Comparison of ENCODE assay signal across 15 cellular contexts in the genomic region with DNA sequence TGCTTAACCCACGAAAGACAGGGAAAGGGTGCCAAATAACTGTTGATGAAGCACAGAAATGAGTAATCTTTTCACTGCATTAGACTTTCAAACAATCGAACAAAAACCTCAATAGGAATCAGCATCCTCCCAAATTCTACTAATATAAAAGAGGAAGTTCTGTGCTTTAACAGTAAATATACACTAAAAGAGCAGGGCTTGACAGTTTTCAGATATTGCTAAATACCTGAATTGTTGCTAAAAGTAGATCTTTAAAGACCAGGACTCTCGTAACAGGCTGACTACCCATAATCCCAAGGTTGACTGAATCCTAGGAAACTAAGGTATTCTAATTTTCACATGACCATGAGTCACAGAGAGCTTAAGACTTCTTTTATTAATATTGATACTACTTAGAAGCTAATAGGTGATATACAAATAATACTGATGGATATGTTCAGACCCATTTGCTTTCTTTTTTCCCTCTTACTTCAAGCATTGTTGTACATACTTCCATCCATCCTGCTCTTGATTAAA. TPM values are rescaled to one million over a fixed set of nuclear protein-coding genes. Genes with fewer than 3 reads are reported as not detected.
DNase-seq lines count a peak whose midpoint lies in the region; ATAC-seq and TF ChIP-seq lines count a peak whose summit lies in the region.
"Had no signal": no experiment of that assay in that cellular context is flagged by ENCODE, and none has a peak within 500 bp of the region (broad histone marks: within the 10 kb centered on the region; RNA-seq: fewer than 3 reads in every experiment).

No MANE protein-coding gene starts in this region.

- intact Hi-C loops in activated CD4-positive, alpha-beta T cell treated with anti-CD3 and anti-CD28 coated beads for 36 hours (cut with DNase I, micrococcal nuclease): loop anchor here (2.0 kb wide), 4 partner anchors 111 to 813 kb away; partner anchors contain the start of genes CEP57L1 (in 2 of the 2), SESN1 (in 2 of the 2) and ZBTB24 (in 1 of the 2)

- ATAC-seq in activated CD4-positive, alpha-beta T cell treated with anti-CD3 and anti-CD28 coated beads for 36 hours: no peak
- ATAC-seq in HG03342 (IDR thresholded peaks at IDR 0.05; ENCODE audit: unreplicated experiment): no peak
- ATAC-seq: body of pancreas, gastroesophageal sphincter, WTC11 had no signal

- H3K36me3 ChIP-seq in neutrophil: peaks cover 77% of the 10 kb centered on the region

- H3K4me1 Mint-ChIP-seq in activated CD4-positive, alpha-beta T cell treated with anti-CD3 and anti-CD28 coated beads for 36 hours: peaks cover 62% of the 10 kb centered on the region
- H3K4me1 Mint-ChIP-seq: WTC11 had no signal

- no peak for TF ChIP-seq CTCF in neutrophil (IDR thresholded peaks at IDR 0.05)

- peaks cover 83% of the 10 kb centered on the region for H3K36me3 Mint-ChIP-seq in activated CD4-positive, alpha-beta T cell treated with anti-CD3 and anti-CD28 coated beads for 36 hours (ENCODE audit: low read depth)

- CTCF ChIA-PET in activated CD4-positive, alpha-beta T cell treated with anti-CD3 and anti-CD28 coated beads for 36 hours (lab: Charles Lee): interaction anchor here (0.8 to 4.9 kb wide), 3 partner anchors 11 to 364 kb away, joined by 3 to 52 read pairs (median 3); partner anchors contain the start of gene CD164

- H3K27ac ChIP-seq in neutrophil: peak overlapping the region; percentile 78
- H3K27ac ChIP-seq: body of pancreas had no signal

- peak overlapping the region; percentile 17 for H3K4me3 Mint-ChIP-seq in activated CD4-positive, alpha-beta T cell treated with anti-CD3 and anti-CD28 coated beads for 36 hours
- H3K4me3 Mint-ChIP-seq: HFFc6, WTC11 had no signal

- H3K4me3 ChIP-seq in neutrophil (ENCODE audit: low read depth in 1 of 2, low read length in 1 of 2): no peak overlapping the region
- H3K4me3 ChIP-seq: body of pancreas, gastroesophageal sphincter, spleen had no signal

- peak overlapping the region; percentile 75 for H3K27ac Mint-ChIP-seq in activated CD4-positive, alpha-beta T cell treated with anti-CD3 and anti-CD28 coated beads for 36 hours
- H3K27ac Mint-ChIP-seq: WTC11 had no signal

- no peaks in the 10 kb centered on the region for H3K27me3 ChIP-seq in neutrophil
- H3K27me3 ChIP-seq: body of pancreas, gastroesophageal sphincter, spleen had no signal

- peaks cover 41 to 46% of the 10 kb centered on the region in 2 experiments for H3K4me1 ChIP-seq in neutrophil (ENCODE audit: control insufficient read depth in 1 of 2, insufficient read depth in 1 of 2, low read depth in 1 of 2, low read length in 1 of 2)

- no peaks in the 10 kb centered on the region for H3K9me3 ChIP-seq in neutrophil
- H3K9me3 ChIP-seq: body of pancreas, gastroesophageal sphincter, spleen had no signal

- POLR2A ChIA-PET in activated CD4-positive, alpha-beta T cell treated with anti-CD3 and anti-CD28 coated beads for 36 hours (lab: Charles Lee): interaction anchor here (0.6 to 2.6 kb wide), 4 partner anchors 11 to 362 kb away, joined by 3 to 60 read pairs (median 4); partner anchors contain the start of gene CD164

- H3K9me3 Mint-ChIP-seq in activated CD4-positive, alpha-beta T cell treated with anti-CD3 and anti-CD28 coated beads for 36 hours (ENCODE audit: low read depth): no peaks in the 10 kb centered on the region
- H3K9me3 Mint-ChIP-seq: HFFc6, WTC11 had no signal

- no peak for DNase-seq in activated CD4-positive, alpha-beta T cell treated with anti-CD3 and anti-CD28 coated beads for 36 hours
- no peak for DNase-seq in activated CD4-positive, alpha-beta T cell treated with anti-CD3 and anti-CD28 coated beads, Interleukin-2, amount 50 U/mL, for 4 hours
- peak; percentile 66 for DNase-seq in NOMO-1 treated with DMSO at 0.1 percent for 48 hours (lab: John Stamatoyannopoulos, UW; ENCODE audit: unreplicated experiment)
- DNase-seq in astrocyte of the hippocampus (ENCODE audit: low read depth, low spot score): peak; percentile 36
- DNase-seq in iPS-NIHi11 (ENCODE audit: low spot score): no peak
- DNase-seq in amygdala (lab: John Stamatoyannopoulos, UW): no peak
- DNase-seq: body of pancreas, HFFc6, NCI-H1092 treated with DMSO at 0.1 percent for 48 hours, occipital lobe, spleen had no signal

- H3K27me3 Mint-ChIP-seq in activated CD4-positive, alpha-beta T cell treated with anti-CD3 and anti-CD28 coated beads for 36 hours: no peaks in the 10 kb centered on the region

RNA-seq across cellular contexts. Expression of gene CD164, which starts 10.1 kb away (rescaled TPM):
- total RNA-seq in activated CD4-positive, alpha-beta T cell treated with anti-CD3 and anti-CD28 coated beads for 36 hours: 100 to 1,000 TPM; 209 to 215 TPM

Comparison
In these comparisons a context has a peak if more than half of its experiments do, and no peak if none do; other contexts are left out.
1. DNase-seq: peak in NOMO-1 treated with DMSO at 0.1 percent for 48 hours (single experiment) and astrocyte of the hippocampus (single experiment); none in activated CD4-positive, alpha-beta T cell treated with anti-CD3 and anti-CD28 coated beads for 36 hours (single experiment), activated CD4-positive, alpha-beta T cell treated with anti-CD3 and anti-CD28 coated beads, Interleukin-2, amount 50 U/mL, for 4 hours (0 of 2), iPS-NIHi11 (single experiment) and amygdala (0 of 56).